ENCODE assay signal across 1 cellular context in the genomic region with DNA sequence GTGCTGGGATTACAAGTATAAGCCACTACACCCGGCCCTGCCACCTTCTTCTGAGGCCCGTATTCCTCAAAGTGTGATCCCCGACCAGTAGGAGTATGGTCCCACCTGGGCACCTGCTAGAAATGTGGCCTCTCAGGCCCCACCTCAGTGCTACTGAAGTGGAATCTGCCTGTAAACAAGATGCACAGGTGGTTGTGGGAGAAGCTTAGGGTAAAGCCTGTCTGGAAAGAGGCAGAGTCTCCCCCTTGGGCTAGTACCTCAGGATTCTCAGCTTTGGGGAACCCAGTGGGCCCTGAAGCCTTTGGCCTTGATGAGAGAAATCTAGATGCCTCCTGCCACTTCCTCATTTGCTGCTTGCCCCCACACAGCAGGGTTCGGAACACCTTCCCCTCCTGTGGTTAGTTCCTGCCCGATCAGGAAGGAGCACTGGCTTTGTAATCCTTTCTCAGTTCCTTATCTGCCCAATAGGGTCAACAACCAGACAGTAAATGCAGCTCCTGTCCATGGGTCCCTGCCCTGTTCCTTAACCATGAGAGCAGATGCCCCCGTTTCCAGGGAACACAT.
TF ChIP-seq lines count a peak whose summit lies in the region.

No MANE protein-coding gene starts in this region.

TF ChIP-seq in SK-N-SH, 30 proteins besides CTCF, POLR2A, EP300 and RAD21 (continued from another document):
- TF ChIP-seq, protein P1, sequence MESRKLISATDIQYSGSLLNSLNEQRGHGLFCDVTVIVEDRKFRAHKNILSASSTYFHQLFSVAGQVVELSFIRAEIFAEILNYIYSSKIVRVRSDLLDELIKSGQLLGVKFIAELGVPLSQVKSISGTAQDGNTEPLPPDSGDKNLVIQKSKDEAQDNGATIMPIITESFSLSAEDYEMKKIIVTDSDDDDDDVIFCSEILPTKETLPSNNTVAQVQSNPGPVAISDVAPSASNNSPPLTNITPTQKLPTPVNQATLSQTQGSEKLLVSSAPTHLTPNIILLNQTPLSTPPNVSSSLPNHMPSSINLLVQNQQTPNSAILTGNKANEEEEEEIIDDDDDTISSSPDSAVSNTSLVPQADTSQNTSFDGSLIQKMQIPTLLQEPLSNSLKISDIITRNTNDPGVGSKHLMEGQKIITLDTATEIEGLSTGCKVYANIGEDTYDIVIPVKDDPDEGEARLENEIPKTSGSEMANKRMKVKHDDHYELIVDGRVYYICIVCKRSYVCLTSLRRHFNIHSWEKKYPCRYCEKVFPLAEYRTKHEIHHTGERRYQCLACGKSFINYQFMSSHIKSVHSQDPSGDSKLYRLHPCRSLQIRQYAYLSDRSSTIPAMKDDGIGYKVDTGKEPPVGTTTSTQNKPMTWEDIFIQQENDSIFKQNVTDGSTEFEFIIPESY (IDR thresholded peaks at IDR 0.05; ENCODE audit: borderline replicate concordance, low read depth) = no peak
- TF ChIP-seq RCOR1 (IDR thresholded peaks at IDR 0.05; ENCODE audit: low read length) = no peak
- no peak for TF ChIP-seq ELF1 (IDR thresholded peaks at IDR 0.05)
- TF ChIP-seq MEF2A (IDR thresholded peaks at IDR 0.05; ENCODE audit: borderline replicate concordance, low read depth) = no peak
- TF ChIP-seq JUND (IDR thresholded peaks at IDR 0.05) = no peak
TF ChIP-seq in SK-N-SH: peak in this region for 0.
